19 cellular contexts compared by ENCODE assay signal in the genomic region with DNA sequence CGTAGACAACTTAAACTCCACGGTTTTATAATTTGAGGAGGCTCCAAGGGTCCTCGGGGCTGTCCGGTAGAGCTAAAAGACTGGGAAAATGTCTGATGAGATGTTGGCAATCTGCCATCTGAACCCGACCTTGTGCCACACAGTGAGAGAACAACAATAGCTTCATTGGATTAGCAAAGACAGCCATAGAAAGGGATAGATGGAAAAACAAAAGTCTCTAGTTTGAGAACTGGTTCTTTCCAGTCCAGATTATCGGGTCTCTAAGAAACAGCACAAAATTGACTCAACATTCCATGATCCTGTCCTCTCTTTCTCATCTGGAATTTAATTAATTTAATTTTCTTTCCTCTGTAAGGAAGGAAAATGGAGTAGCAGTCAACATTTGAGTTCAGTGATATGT. TPM values are rescaled to one million over a fixed set of nuclear protein-coding genes. Genes with fewer than 3 reads are reported as not detected.
DNase-seq lines count a peak whose midpoint lies in the region; ATAC-seq and TF ChIP-seq lines count a peak whose summit lies in the region.
"Had no signal": no experiment of that assay in that cellular context is flagged by ENCODE, and none has a peak within 500 bp of the region (broad histone marks: within the 10 kb centered on the region; RNA-seq: fewer than 3 reads in every experiment).

No MANE protein-coding gene starts in this region.

- no peak for TF ChIP-seq CTCF in CD4-positive, alpha-beta T cell (IDR thresholded peaks at IDR 0.05)
- TF ChIP-seq CTCF in breast epithelium (IDR thresholded peaks at IDR 0.05) = no peak

- H3K27me3 Mint-ChIP-seq in CD4-positive, alpha-beta T cell = no peaks in the 10 kb centered on the region
- no peaks in the 10 kb centered on the region for H3K27me3 Mint-ChIP-seq in CD4-positive, alpha-beta memory T cell
- H3K27me3 Mint-ChIP-seq: IgD-negative memory B cell had no signal

- H3K36me3 Mint-ChIP-seq in CD4-positive, alpha-beta T cell (ENCODE audit: low read depth) = peaks cover 71% of the 10 kb centered on the region
- peaks cover 22 to 53% of the 10 kb centered on the region in 2 donors for H3K36me3 Mint-ChIP-seq in CD4-positive, alpha-beta memory T cell
- H3K36me3 Mint-ChIP-seq: IgD-negative memory B cell had no signal

- ATAC-seq in CD4-positive, alpha-beta T cell (ENCODE audit: poor library complexity) = no peak
- no peak for ATAC-seq in HG03469 (IDR thresholded peaks at IDR 0.05; ENCODE audit: unreplicated experiment)

- H3K9me3 Mint-ChIP-seq in CD4-positive, alpha-beta T cell = no peaks in the 10 kb centered on the region
- H3K9me3 Mint-ChIP-seq in CD4-positive, alpha-beta memory T cell = no peaks in the 10 kb centered on the region
- H3K9me3 Mint-ChIP-seq: IgD-negative memory B cell had no signal

- no peak for TF ChIP-seq POLR2A in breast epithelium (IDR thresholded peaks at IDR 0.05)

- intact Hi-C loops in CD4-positive, alpha-beta T cell (cut with DNase I, micrococcal nuclease) = no loop called here
- intact Hi-C loops in CD4-positive, alpha-beta memory T cell (cut with micrococcal nuclease) = no loop called here
- intact Hi-C loops in breast epithelium (cut with DNase I; ENCODE audit: low total_unique reads) = no loop called here

- H3K9me3 ChIP-seq in CD4-positive, alpha-beta T cell (ENCODE audit: control insufficient read depth, low read length) = no peaks in the 10 kb centered on the region
- H3K9me3 ChIP-seq in CD4-positive, alpha-beta memory T cell (ENCODE audit: control insufficient read depth in 1 of 2, low read length in 2 of 2) = no peaks in the 10 kb centered on the region
- H3K9me3 ChIP-seq in breast epithelium = no peaks in the 10 kb centered on the region
- H3K9me3 ChIP-seq: Caco-2, Peyer's patch, SJSA1 had no signal

- H3K27ac Mint-ChIP-seq in CD4-positive, alpha-beta T cell = peak overlapping the region; percentile 95
- peak overlapping the region in 6 of 7 donors; percentile 7 to 93 (median 63) for H3K27ac Mint-ChIP-seq in CD4-positive, alpha-beta memory T cell

- peaks cover 58% of the 10 kb centered on the region for H3K4me1 Mint-ChIP-seq in CD4-positive, alpha-beta T cell (ENCODE audit: low read depth)
- H3K4me1 Mint-ChIP-seq in CD4-positive, alpha-beta memory T cell = peaks cover 35 to 62% (median 40%) of the 10 kb centered on the region in 4 donors

- H3K27me3 ChIP-seq in CD4-positive, alpha-beta T cell (ENCODE audit: control insufficient read depth, insufficient read depth, low read length) = no peaks in the 10 kb centered on the region
- no peaks in the 10 kb centered on the region for H3K27me3 ChIP-seq in CD4-positive, alpha-beta memory T cell (ENCODE audit: insufficient read depth, low read length)
- H3K27me3 ChIP-seq in breast epithelium = peaks cover 0 to 24% of the 10 kb centered on the region in 2 donors
- H3K27me3 ChIP-seq: Peyer's patch, SJSA1 had no signal

- peaks cover 73% of the 10 kb centered on the region for H3K4me1 ChIP-seq in CD4-positive, alpha-beta memory T cell (ENCODE audit: insufficient read depth, low read length)
- no peaks in the 10 kb centered on the region for H3K4me1 ChIP-seq in breast epithelium
- H3K4me1 ChIP-seq: Caco-2, Peyer's patch, SJSA1 had no signal

- DNase-seq in CD4-positive, alpha-beta T cell = no peak
- no peak for DNase-seq in CD4-positive, alpha-beta memory T cell
- DNase-seq in NCI-H82 (lab: John Stamatoyannopoulos, UW) (peak; percentile 94), globus pallidus (ENCODE audit: low spot score) (peak; percentile 19), breast epithelium (ENCODE audit: low spot score in 2 of 2) (no peak), COR-L47 (lab: John Stamatoyannopoulos, UW) (no peak)
- DNase-seq: ACHN, AML-193, Caco-2, GF-D8, H7, NCI-H1105, NCI-H2081, NCI-H524, Peyer's patch had no signal

- no peak overlapping the region for H3K4me3 ChIP-seq in CD4-positive, alpha-beta memory T cell (ENCODE audit: low read length in 2 of 2)
- H3K4me3 ChIP-seq in breast epithelium = no peak overlapping the region
- H3K4me3 ChIP-seq: Peyer's patch, SJSA1 had no signal

- H3K27ac ChIP-seq in CD4-positive, alpha-beta T cell (ENCODE audit: low read depth, low read length) = no peak overlapping the region
- H3K27ac ChIP-seq in CD4-positive, alpha-beta memory T cell (ENCODE audit: low read depth, low read length) = no peak overlapping the region
- H3K27ac ChIP-seq in breast epithelium = no peak overlapping the region
- H3K27ac ChIP-seq: C4-2B, Peyer's patch, SJSA1 had no signal

- POLR2A ChIA-PET in CD4-positive, alpha-beta T cell (lab: Charles Lee) = interaction anchor here (0.6 to 1.8 kb wide), 3 partner anchors 12 to 186 kb away, joined by 3 to 7 read pairs (median 6); no protein-coding TSS in a partner anchor
- POLR2A ChIA-PET in CD4-positive, alpha-beta memory T cell (lab: Charles Lee; ENCODE audit: partially characterized antibody) = interaction anchor here (1.2 to 14.8 kb wide), 6 partner anchors 11 to 201 kb away, joined by 4 to 163 read pairs (median 6); a partner anchor contains a TSS

- H3K36me3 ChIP-seq in CD4-positive, alpha-beta memory T cell (ENCODE audit: insufficient read depth, low read length) = peaks cover 20% of the 10 kb centered on the region
- no peaks in the 10 kb centered on the region for H3K36me3 ChIP-seq in breast epithelium
- H3K36me3 ChIP-seq: Peyer's patch, SJSA1 had no signal

- CTCF ChIA-PET in CD4-positive, alpha-beta T cell (lab: Charles Lee) = no interaction called here
- CTCF ChIA-PET in CD4-positive, alpha-beta memory T cell (lab: Charles Lee; ENCODE audit: partially characterized antibody) = no interaction called here

- H3K4me3 Mint-ChIP-seq in CD4-positive, alpha-beta T cell = no peak overlapping the region
- peak overlapping the region in 1 of 8 donors; percentile 43 for H3K4me3 Mint-ChIP-seq in CD4-positive, alpha-beta memory T cell
- H3K4me3 Mint-ChIP-seq: IgD-negative memory B cell had no signal

RNA-seq across cellular contexts. Expression of a gene that starts 31.6 kb away (rescaled TPM):
- total RNA-seq in CD4-positive, alpha-beta T cell = 10 to 100 TPM; 44.7 to 47.6 TPM
- total RNA-seq in CD4-positive, alpha-beta memory T cell = 10 to 100 TPM; 68.4 to 75.0 TPM
- polyA plus RNA-seq in CD4-positive, alpha-beta memory T cell = 100 to 1,000 TPM; 109 to 137 TPM
- total RNA-seq in breast epithelium = under 1 TPM; 0.29 to 0.33 (median 0.32) TPM
- total RNA-seq: Caco-2, H7, SJSA1 had no signal

Comparison
In these comparisons a context has a peak if more than half of its experiments do, and no peak if none do; other contexts are left out.
1. DNase-seq: peak in NCI-H82 (single experiment) and globus pallidus (single experiment); none in CD4-positive, alpha-beta T cell (0 of 10), CD4-positive, alpha-beta memory T cell (0 of 5), breast epithelium (0 of 2) and COR-L47 (single experiment).
2. RNA of a gene that starts 31.6 kb away (total RNA-seq): 68.4 to 75.0 TPM in CD4-positive, alpha-beta memory T cell and 44.7 to 47.6 TPM in CD4-positive, alpha-beta T cell; 0.29 to 0.33 TPM in breast epithelium; every median in the first group is over 10 times any median in the second.